Comparison of ENCODE assay signal across 1 cellular context in the genomic region with DNA sequence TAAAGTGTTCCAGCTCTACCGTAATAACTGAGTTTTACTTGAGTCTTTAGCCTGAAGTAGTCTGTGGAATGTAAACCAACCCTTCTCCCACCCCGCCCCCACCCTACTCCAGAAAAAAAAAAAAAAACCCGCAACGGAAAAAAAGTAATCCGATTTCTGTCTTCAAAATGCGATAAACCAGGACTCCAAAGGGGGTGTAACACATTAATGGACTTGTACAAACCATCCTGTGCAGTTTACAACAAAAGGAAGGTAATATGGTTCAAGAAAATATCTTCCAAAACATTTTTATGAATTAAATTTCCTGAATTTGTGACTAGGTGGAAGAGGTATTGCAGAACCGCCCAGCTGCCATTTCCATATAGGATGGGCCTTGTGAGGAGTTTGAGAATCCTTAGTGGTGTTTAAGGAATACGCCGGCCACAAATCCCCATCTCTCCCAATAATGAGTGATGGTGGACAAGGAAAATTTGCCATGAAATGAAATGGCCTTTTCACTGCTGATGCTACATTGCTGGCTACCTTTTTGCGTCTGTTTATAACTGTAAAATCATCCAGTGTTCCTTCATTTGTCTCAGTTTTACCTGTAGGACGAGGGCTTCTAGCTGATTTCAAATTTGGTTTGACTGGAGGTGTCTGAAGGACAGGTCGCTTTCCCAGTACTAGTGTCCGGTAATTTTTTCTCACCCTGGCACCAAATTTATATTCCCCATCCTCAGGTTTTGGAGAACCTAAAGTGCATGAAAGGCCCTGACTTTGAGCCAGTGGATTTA.
TF ChIP-seq lines count a peak whose summit lies in the region.

No MANE protein-coding gene starts in this region.

TF ChIP-seq in HEK293, 187 proteins besides CTCF, POLR2A, EP300 and RAD21 (continued from another document):
- TF ChIP-seq, protein P1, sequence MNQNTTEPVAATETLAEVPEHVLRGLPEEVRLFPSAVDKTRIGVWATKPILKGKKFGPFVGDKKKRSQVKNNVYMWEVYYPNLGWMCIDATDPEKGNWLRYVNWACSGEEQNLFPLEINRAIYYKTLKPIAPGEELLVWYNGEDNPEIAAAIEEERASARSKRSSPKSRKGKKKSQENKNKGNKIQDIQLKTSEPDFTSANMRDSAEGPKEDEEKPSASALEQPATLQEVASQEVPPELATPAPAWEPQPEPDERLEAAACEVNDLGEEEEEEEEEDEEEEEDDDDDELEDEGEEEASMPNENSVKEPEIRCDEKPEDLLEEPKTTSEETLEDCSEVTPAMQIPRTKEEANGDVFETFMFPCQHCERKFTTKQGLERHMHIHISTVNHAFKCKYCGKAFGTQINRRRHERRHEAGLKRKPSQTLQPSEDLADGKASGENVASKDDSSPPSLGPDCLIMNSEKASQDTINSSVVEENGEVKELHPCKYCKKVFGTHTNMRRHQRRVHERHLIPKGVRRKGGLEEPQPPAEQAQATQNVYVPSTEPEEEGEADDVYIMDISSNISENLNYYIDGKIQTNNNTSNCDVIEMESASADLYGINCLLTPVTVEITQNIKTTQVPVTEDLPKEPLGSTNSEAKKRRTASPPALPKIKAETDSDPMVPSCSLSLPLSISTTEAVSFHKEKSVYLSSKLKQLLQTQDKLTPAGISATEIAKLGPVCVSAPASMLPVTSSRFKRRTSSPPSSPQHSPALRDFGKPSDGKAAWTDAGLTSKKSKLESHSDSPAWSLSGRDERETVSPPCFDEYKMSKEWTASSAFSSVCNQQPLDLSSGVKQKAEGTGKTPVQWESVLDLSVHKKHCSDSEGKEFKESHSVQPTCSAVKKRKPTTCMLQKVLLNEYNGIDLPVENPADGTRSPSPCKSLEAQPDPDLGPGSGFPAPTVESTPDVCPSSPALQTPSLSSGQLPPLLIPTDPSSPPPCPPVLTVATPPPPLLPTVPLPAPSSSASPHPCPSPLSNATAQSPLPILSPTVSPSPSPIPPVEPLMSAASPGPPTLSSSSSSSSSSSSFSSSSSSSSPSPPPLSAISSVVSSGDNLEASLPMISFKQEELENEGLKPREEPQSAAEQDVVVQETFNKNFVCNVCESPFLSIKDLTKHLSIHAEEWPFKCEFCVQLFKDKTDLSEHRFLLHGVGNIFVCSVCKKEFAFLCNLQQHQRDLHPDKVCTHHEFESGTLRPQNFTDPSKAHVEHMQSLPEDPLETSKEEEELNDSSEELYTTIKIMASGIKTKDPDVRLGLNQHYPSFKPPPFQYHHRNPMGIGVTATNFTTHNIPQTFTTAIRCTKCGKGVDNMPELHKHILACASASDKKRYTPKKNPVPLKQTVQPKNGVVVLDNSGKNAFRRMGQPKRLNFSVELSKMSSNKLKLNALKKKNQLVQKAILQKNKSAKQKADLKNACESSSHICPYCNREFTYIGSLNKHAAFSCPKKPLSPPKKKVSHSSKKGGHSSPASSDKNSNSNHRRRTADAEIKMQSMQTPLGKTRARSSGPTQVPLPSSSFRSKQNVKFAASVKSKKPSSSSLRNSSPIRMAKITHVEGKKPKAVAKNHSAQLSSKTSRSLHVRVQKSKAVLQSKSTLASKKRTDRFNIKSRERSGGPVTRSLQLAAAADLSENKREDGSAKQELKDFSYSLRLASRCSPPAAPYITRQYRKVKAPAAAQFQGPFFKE (tag by site-specific recombination; IDR thresholded peaks at IDR 0.05; ENCODE audit: borderline replicate concordance): no peak
- TF ChIP-seq ZNF24 (tag by site-specific recombination; IDR thresholded peaks at IDR 0.05) (no peak), ZNF654 (tag by site-specific recombination; IDR thresholded peaks at IDR 0.05; ENCODE audit: low read depth) (no peak), ZNF433 (tag by site-specific recombination; IDR thresholded peaks at IDR 0.05; ENCODE audit: low read depth) (no peak), ZBTB8A (tag by site-specific recombination; IDR thresholded peaks at IDR 0.05) (no peak), ZNF391 (tag by site-specific recombination; IDR thresholded peaks at IDR 0.05; ENCODE audit: borderline replicate concordance, low read depth) (no peak), ZNF146 (tag by site-specific recombination; IDR thresholded peaks at IDR 0.05) (no peak), ZBTB17 (tag by site-specific recombination; IDR thresholded peaks at IDR 0.05) (no peak), ZNF510 (tag by site-specific recombination; IDR thresholded peaks at IDR 0.05; ENCODE audit: insufficient replicate concordance) (no peak), ZNF514 (tag by site-specific recombination; IDR thresholded peaks at IDR 0.05) (no peak), IKZF3 (tag by site-specific recombination; IDR thresholded peaks at IDR 0.05) (0 out of 2 replicates have a peak, but pooled peaks have one; percentile 38), SP3 (tag by site-specific recombination; IDR thresholded peaks at IDR 0.05) (0 out of 2 replicates have a peak, but pooled peaks have one; percentile 15), ZNF785 (tag by site-specific recombination; IDR thresholded peaks at IDR 0.05) (no peak), ZFHX2 (tag by site-specific recombination; conservative IDR thresholded peaks at IDR 0.05) (no peak), ZNF626 (tag by site-specific recombination; IDR thresholded peaks at IDR 0.05) (no peak), ZNF112 (tag by site-specific recombination; IDR thresholded peaks at IDR 0.05) (no peak), BCL11A (tag by site-specific recombination; IDR thresholded peaks at IDR 0.05; ENCODE audit: low read depth) (no peak)
- TF ChIP-seq, protein P2, sequence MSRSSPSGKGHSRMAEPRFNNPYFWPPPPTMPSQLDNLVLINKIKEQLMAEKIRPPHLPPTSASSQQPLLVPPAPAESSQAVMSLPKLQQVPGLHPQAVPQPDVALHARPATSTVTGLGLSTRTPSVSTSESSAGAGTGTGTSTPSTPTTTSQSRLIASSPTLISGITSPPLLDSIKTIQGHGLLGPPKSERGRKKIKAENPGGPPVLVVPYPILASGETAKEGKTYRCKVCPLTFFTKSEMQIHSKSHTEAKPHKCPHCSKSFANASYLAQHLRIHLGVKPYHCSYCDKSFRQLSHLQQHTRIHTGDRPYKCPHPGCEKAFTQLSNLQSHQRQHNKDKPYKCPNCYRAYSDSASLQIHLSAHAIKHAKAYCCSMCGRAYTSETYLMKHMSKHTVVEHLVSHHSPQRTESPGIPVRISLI (tag by site-specific recombination; IDR thresholded peaks at IDR 0.05): no peak
- TF ChIP-seq, protein P3, sequence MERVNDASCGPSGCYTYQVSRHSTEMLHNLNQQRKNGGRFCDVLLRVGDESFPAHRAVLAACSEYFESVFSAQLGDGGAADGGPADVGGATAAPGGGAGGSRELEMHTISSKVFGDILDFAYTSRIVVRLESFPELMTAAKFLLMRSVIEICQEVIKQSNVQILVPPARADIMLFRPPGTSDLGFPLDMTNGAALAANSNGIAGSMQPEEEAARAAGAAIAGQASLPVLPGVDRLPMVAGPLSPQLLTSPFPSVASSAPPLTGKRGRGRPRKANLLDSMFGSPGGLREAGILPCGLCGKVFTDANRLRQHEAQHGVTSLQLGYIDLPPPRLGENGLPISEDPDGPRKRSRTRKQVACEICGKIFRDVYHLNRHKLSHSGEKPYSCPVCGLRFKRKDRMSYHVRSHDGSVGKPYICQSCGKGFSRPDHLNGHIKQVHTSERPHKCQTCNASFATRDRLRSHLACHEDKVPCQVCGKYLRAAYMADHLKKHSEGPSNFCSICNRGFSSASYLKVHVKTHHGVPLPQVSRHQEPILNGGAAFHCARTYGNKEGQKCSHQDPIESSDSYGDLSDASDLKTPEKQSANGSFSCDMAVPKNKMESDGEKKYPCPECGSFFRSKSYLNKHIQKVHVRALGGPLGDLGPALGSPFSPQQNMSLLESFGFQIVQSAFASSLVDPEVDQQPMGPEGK (tag by site-specific recombination; IDR thresholded peaks at IDR 0.05): 0 out of 2 replicates have a peak, but pooled peaks have one; percentile 36
- TF ChIP-seq, protein P4, sequence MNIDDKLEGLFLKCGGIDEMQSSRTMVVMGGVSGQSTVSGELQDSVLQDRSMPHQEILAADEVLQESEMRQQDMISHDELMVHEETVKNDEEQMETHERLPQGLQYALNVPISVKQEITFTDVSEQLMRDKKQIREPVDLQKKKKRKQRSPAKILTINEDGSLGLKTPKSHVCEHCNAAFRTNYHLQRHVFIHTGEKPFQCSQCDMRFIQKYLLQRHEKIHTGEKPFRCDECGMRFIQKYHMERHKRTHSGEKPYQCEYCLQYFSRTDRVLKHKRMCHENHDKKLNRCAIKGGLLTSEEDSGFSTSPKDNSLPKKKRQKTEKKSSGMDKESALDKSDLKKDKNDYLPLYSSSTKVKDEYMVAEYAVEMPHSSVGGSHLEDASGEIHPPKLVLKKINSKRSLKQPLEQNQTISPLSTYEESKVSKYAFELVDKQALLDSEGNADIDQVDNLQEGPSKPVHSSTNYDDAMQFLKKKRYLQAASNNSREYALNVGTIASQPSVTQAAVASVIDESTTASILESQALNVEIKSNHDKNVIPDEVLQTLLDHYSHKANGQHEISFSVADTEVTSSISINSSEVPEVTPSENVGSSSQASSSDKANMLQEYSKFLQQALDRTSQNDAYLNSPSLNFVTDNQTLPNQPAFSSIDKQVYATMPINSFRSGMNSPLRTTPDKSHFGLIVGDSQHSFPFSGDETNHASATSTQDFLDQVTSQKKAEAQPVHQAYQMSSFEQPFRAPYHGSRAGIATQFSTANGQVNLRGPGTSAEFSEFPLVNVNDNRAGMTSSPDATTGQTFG (tag by site-specific recombination; IDR thresholded peaks at IDR 0.05; ENCODE audit: borderline replicate concordance): no peak
- TF ChIP-seq, protein P5, sequence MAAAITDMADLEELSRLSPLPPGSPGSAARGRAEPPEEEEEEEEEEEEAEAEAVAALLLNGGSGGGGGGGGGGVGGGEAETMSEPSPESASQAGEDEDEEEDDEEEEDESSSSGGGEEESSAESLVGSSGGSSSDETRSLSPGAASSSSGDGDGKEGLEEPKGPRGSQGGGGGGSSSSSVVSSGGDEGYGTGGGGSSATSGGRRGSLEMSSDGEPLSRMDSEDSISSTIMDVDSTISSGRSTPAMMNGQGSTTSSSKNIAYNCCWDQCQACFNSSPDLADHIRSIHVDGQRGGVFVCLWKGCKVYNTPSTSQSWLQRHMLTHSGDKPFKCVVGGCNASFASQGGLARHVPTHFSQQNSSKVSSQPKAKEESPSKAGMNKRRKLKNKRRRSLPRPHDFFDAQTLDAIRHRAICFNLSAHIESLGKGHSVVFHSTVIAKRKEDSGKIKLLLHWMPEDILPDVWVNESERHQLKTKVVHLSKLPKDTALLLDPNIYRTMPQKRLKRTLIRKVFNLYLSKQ (tag by site-specific recombination; IDR thresholded peaks at IDR 0.05; ENCODE audit: borderline replicate concordance): no peak
- TF ChIP-seq, protein P6, sequence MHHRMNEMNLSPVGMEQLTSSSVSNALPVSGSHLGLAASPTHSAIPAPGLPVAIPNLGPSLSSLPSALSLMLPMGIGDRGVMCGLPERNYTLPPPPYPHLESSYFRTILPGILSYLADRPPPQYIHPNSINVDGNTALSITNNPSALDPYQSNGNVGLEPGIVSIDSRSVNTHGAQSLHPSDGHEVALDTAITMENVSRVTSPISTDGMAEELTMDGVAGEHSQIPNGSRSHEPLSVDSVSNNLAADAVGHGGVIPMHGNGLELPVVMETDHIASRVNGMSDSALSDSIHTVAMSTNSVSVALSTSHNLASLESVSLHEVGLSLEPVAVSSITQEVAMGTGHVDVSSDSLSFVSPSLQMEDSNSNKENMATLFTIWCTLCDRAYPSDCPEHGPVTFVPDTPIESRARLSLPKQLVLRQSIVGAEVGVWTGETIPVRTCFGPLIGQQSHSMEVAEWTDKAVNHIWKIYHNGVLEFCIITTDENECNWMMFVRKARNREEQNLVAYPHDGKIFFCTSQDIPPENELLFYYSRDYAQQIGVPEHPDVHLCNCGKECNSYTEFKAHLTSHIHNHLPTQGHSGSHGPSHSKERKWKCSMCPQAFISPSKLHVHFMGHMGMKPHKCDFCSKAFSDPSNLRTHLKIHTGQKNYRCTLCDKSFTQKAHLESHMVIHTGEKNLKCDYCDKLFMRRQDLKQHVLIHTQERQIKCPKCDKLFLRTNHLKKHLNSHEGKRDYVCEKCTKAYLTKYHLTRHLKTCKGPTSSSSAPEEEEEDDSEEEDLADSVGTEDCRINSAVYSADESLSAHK (tag by site-specific recombination; IDR thresholded peaks at IDR 0.05): no peak
- TF ChIP-seq, protein P7, sequence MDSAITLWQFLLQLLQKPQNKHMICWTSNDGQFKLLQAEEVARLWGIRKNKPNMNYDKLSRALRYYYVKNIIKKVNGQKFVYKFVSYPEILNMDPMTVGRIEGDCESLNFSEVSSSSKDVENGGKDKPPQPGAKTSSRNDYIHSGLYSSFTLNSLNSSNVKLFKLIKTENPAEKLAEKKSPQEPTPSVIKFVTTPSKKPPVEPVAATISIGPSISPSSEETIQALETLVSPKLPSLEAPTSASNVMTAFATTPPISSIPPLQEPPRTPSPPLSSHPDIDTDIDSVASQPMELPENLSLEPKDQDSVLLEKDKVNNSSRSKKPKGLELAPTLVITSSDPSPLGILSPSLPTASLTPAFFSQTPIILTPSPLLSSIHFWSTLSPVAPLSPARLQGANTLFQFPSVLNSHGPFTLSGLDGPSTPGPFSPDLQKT (IDR thresholded peaks at IDR 0.05; ENCODE audit: borderline replicate concordance, low read depth, low read length): no peak
- TF ChIP-seq, protein P8, sequence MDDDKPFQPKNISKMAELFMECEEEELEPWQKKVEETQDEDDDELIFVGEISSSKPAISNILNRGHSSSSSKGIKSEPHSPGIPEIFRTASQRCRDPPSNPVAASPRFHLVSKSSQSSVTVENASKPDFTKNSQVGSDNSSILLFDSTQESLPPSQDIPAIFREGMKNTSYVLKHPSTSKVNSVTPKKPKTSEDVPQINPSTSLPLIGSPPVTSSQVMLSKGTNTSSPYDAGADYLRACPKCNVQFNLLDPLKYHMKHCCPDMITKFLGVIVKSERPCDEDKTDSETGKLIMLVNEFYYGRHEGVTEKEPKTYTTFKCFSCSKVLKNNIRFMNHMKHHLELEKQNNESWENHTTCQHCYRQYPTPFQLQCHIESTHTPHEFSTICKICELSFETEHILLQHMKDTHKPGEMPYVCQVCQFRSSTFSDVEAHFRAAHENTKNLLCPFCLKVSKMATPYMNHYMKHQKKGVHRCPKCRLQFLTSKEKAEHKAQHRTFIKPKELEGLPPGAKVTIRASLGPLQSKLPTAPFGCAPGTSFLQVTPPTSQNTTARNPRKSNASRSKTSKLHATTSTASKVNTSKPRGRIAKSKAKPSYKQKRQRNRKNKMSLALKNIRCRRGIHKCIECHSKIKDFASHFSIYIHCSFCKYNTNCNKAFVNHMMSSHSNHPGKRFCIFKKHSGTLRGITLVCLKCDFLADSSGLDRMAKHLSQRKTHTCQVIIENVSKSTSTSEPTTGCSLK (tag by site-specific recombination; IDR thresholded peaks at IDR 0.05): no peak
